Comparison of ENCODE assay signal across 9 cellular contexts in the genomic region with DNA sequence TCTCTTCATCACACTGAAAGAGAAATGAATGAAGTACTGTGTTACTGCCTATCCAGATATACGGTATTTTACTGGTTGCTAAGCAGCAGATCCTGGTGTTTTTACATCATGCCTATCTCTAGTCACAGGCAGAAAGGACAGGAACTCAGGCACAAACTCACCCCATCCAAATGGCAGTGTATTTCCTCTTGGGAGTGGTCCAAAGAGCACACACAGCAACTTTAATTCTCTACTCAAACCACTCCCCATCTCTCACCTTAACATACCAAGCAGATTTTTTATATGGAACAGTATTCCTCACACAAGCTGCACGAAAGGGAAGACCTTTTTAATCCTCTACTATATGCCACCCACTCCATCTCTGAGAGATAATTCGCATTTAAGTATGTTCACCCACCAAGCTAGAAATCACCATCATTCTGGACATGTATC. TPM values are rescaled to one million over a fixed set of nuclear protein-coding genes. Genes with fewer than 3 reads are reported as not detected.
DNase-seq lines count a peak whose midpoint lies in the region; ATAC-seq and TF ChIP-seq lines count a peak whose summit lies in the region.
"Had no signal": no experiment of that assay in that cellular context is flagged by ENCODE, and none has a peak within 500 bp of the region (broad histone marks: within the 10 kb centered on the region; RNA-seq: fewer than 3 reads in every experiment).

No MANE protein-coding gene starts in this region.

- no peaks in the 10 kb centered on the region for H3K9me3 ChIP-seq in colonic mucosa

- H3K4me3 Mint-ChIP-seq in memory B cell, result no peak overlapping the region

- peak overlapping the region in 1 of 2 donors; percentile 4 for H3K9ac ChIP-seq in colonic mucosa (ENCODE audit: low read depth in 2 of 2, low read length in 2 of 2)

- H3K36me3 ChIP-seq in colonic mucosa, result no peaks in the 10 kb centered on the region

- H3K4me1 ChIP-seq in colonic mucosa, result no peaks in the 10 kb centered on the region

- DNase-seq in A172 (ENCODE audit: low spot score), result peak; percentile 45
- DNase-seq in M059J (ENCODE audit: low read depth), result peak; percentile 81
- DNase-seq in colonic mucosa, result peak; percentile 56
- no peak for DNase-seq in memory B cell (ENCODE audit: low spot score in 2 of 2)
- no peak for DNase-seq in activated effector memory CD4-positive, alpha-beta T cell treated with anti-CD3 and anti-CD28 coated beads, Interleukin-2, amount 50 U/mL, for 16 hours
- DNase-seq: NCI-H187 treated with DMSO at 0.1 percent for 48 hours had no signal

- no peaks in the 10 kb centered on the region for H3K27me3 ChIP-seq in colonic mucosa

- peaks cover 4% of the 10 kb centered on the region for H3K4me1 Mint-ChIP-seq in memory B cell

- peak overlapping the region; percentile 17 for H3K27ac ChIP-seq in colonic mucosa

- H3K9me3 Mint-ChIP-seq in memory B cell, result no peaks in the 10 kb centered on the region

- ATAC-seq in memory B cell (ENCODE audit: low read depth) (no peak), GM18520 (IDR thresholded peaks at IDR 0.05; ENCODE audit: unreplicated experiment) (no peak), GM21447 (IDR thresholded peaks at IDR 0.05; ENCODE audit: unreplicated experiment) (no peak), HG02884 (IDR thresholded peaks at IDR 0.05; ENCODE audit: unreplicated experiment) (no peak)

- intact Hi-C loops in colonic mucosa (cut with DNase I), result no loop called here

- no peak overlapping the region for H3K4me3 ChIP-seq in colonic mucosa

- H3K36me3 Mint-ChIP-seq in memory B cell, result peaks cover 5% of the 10 kb centered on the region

- no peaks in the 10 kb centered on the region for H3K27me3 Mint-ChIP-seq in memory B cell

- no peak for TF ChIP-seq CTCF in colonic mucosa (IDR thresholded peaks at IDR 0.05)

- H3K27ac Mint-ChIP-seq in memory B cell, result peak overlapping the region; percentile 72

RNA-seq across cellular contexts. Expression of a gene that starts 27.3 kb away (rescaled TPM):
- total RNA-seq in A172 (2014; rRNA removed; shearing (Covaris generic)), result 16.5 and 23.2 TPM in 2 replicates
- total RNA-seq in M059J (2014; rRNA removed; shearing (Covaris generic)), result 32.2 and 57.2 TPM in 2 replicates
- total RNA-seq in colonic mucosa, result 10 to 100 TPM; 70.3 to 70.5 TPM

Comparison
In these comparisons a context has a peak if more than half of its experiments do, and no peak if none do; other contexts are left out.
1. DNase-seq: peak in A172 (single experiment), M059J (single experiment) and colonic mucosa (single experiment); none in memory B cell (0 of 2) and activated effector memory CD4-positive, alpha-beta T cell treated with anti-CD3 and anti-CD28 coated beads, Interleukin-2, amount 50 U/mL, for 16 hours (single experiment).